Comparison of ENCODE assay signal across 8 cellular contexts in genomic region chr15:74365619-74366445, GRCh38. TPM values are rescaled to one million over a fixed set of nuclear protein-coding genes. Genes with fewer than 3 reads are reported as not detected.
A peak's percentile ranks its signal among the peaks of the same experiment; 100 is the strongest.
DNase-seq lines count a peak whose midpoint lies in the region; ATAC-seq and TF ChIP-seq lines count a peak whose summit lies in the region.

No MANE protein-coding gene starts in this region.

- 81% methylated on average over 65 of the region's 75 CpGs for WGBS in SK-N-SH (ENCODE audit: low lambda C conversion rate)

- no peak for TF ChIP-seq CTCF in CD4-positive, alpha-beta T cell (IDR thresholded peaks at IDR 0.05)
- no peak for TF ChIP-seq CTCF in RWPE2 (IDR thresholded peaks at IDR 0.05; ENCODE audit: poor library complexity, severe bottlenecking)
- TF ChIP-seq CTCF in SK-N-SH (IDR thresholded peaks at IDR 0.05), result no peak
- no peak for TF ChIP-seq CTCF in OCI-LY7 (conservative IDR thresholded peaks at IDR 0.05; ENCODE audit: low read length)

- H3K9me2 ChIP-seq in SK-N-SH, result no peaks in the 10 kb centered on the region
- no peaks in the 10 kb centered on the region for H3K9me2 ChIP-seq in OCI-LY7 (ENCODE audit: insufficient read depth, low read length)

- ATAC-seq in CD4-positive, alpha-beta T cell (ENCODE audit: poor library complexity), result no peak
- peak; percentile 40 for ATAC-seq in RWPE2 (ENCODE audit: low read depth)
- ATAC-seq in naive thymus-derived CD4-positive, alpha-beta T cell, result peak; percentile 52

- no peaks in the 10 kb centered on the region for H3F3A ChIP-seq in SK-N-SH (replicated peaks; ENCODE audit: insufficient read depth)

- H3K4me1 ChIP-seq in RWPE2 (ENCODE audit: insufficient read depth, poor library complexity, severe bottlenecking) (no peaks in the 10 kb centered on the region), SK-N-SH (ENCODE audit: control insufficient read depth in 1 of 2, insufficient read depth in 2 of 2, low read depth in 1 of 2, low read length in 1 of 2) (no peaks in the 10 kb centered on the region), OCI-LY7 (ENCODE audit: insufficient read depth, low read length, poor library complexity, severe bottlenecking) (no peaks in the 10 kb centered on the region)
- H3K4me1 ChIP-seq in naive thymus-derived CD4-positive, alpha-beta T cell (ENCODE audit: control insufficient read depth in 2 of 2, insufficient read depth in 2 of 2, low read length in 2 of 2), result peaks cover 0 to 3% of the 10 kb centered on the region in 2 donors

- POLR2A ChIA-PET in CD4-positive, alpha-beta T cell (lab: Charles Lee), result no interaction called here
- POLR2A ChIA-PET in naive thymus-derived CD4-positive, alpha-beta T cell (lab: Charles Lee), result no interaction called here
- POLR2A ChIA-PET in SK-N-SH (lab: Yijun Ruan, JAX), result no interaction called here
- POLR2A ChIA-PET in OCI-LY7 (lab: Charles Lee), result no interaction called here

- peaks cover 68% of the 10 kb centered on the region for H3K27me3 Mint-ChIP-seq in CD4-positive, alpha-beta T cell
- peaks cover 16 to 83% (median 33%) of the 10 kb centered on the region in 5 donors for H3K27me3 Mint-ChIP-seq in naive thymus-derived CD4-positive, alpha-beta T cell

- no peak overlapping the region for H3K27ac Mint-ChIP-seq in CD4-positive, alpha-beta T cell
- no peak overlapping the region for H3K27ac Mint-ChIP-seq in naive thymus-derived CD4-positive, alpha-beta T cell

- TF ChIP-seq RAD21 in SK-N-SH (IDR thresholded peaks at IDR 0.05; ENCODE audit: low read length), result no peak

- H3K4me2 ChIP-seq in SK-N-SH, result no peak overlapping the region
- H3K4me2 ChIP-seq in OCI-LY7 (ENCODE audit: low read length), result no peak overlapping the region

- intact Hi-C loops in CD4-positive, alpha-beta T cell (cut with DNase I, micrococcal nuclease), result no loop called here
- intact Hi-C loops in naive thymus-derived CD4-positive, alpha-beta T cell (cut with micrococcal nuclease), result no loop called here
- intact Hi-C loops in OCI-LY7 (cut with micrococcal nuclease; ENCODE audit: unreplicated experiment), result no loop called here

- no peaks in the 10 kb centered on the region for H3K9me3 ChIP-seq in CD4-positive, alpha-beta T cell (ENCODE audit: control insufficient read depth, low read length)
- H3K9me3 ChIP-seq in RWPE2 (ENCODE audit: severe bottlenecking) (no peaks in the 10 kb centered on the region), SK-N-SH (no peaks in the 10 kb centered on the region), OCI-LY7 (ENCODE audit: low read length) (no peaks in the 10 kb centered on the region)
- H3K9me3 ChIP-seq in naive thymus-derived CD4-positive, alpha-beta T cell (ENCODE audit: control insufficient read depth in 2 of 3, low read length in 3 of 3), result no peaks in the 10 kb centered on the region

- H3K4me1 Mint-ChIP-seq in CD4-positive, alpha-beta T cell (ENCODE audit: low read depth), result no peaks in the 10 kb centered on the region
- peaks cover 0 to 4% (median 3%) of the 10 kb centered on the region in 7 donors for H3K4me1 Mint-ChIP-seq in naive thymus-derived CD4-positive, alpha-beta T cell

- peak overlapping the region; percentile 8 for H3K4me3 ChIP-seq in RWPE2 (ENCODE audit: severe bottlenecking)
- peak overlapping the region; percentile 39 for H3K4me3 ChIP-seq in naive thymus-derived CD4-positive, alpha-beta T cell (ENCODE audit: low read length)
- H3K4me3 ChIP-seq in SK-N-SH (ENCODE audit: low read depth in 2 of 2, low read length in 1 of 2), result no peak overlapping the region
- no peak overlapping the region for H3K4me3 ChIP-seq in OCI-LY7 (ENCODE audit: low read depth, low read length, poor library complexity, severe bottlenecking)

- H3K9ac ChIP-seq in SK-N-SH, result no peak overlapping the region

- no peak overlapping the region for H3K27ac ChIP-seq in CD4-positive, alpha-beta T cell (ENCODE audit: low read depth, low read length)
- H3K27ac ChIP-seq in RWPE2 (ENCODE audit: poor library complexity, severe bottlenecking) (no peak overlapping the region), SK-N-SH (ENCODE audit: low read depth in 2 of 2, low read length in 1 of 2) (no peak overlapping the region), OCI-LY7 (ENCODE audit: low read depth, low read length, poor library complexity, severe bottlenecking) (no peak overlapping the region)
- no peak overlapping the region for H3K27ac ChIP-seq in naive thymus-derived CD4-positive, alpha-beta T cell (ENCODE audit: low read depth, low read length)

- TF ChIP-seq EP300 in SK-N-SH (IDR thresholded peaks at IDR 0.05; ENCODE audit: borderline replicate concordance in 1 of 2, low read depth in 1 of 2, low read length in 1 of 2), result no peak

- peaks cover 33% of the 10 kb centered on the region for H3K27me3 ChIP-seq in CD4-positive, alpha-beta T cell (ENCODE audit: control insufficient read depth, insufficient read depth, low read length)
- H3K27me3 ChIP-seq in RWPE2 (ENCODE audit: insufficient read depth, poor library complexity, severe bottlenecking), result peaks cover 5% of the 10 kb centered on the region
- H3K27me3 ChIP-seq in naive thymus-derived CD4-positive, alpha-beta T cell (ENCODE audit: control insufficient read depth in 2 of 2, insufficient read depth in 2 of 2, low read length in 2 of 2), result peaks cover 0 to 5% of the 10 kb centered on the region in 2 donors
- H3K27me3 ChIP-seq in SK-N-SH (ENCODE audit: insufficient read depth), result peaks cover 7% of the 10 kb centered on the region; the same call in 1 of the 2 replicates

- H4K20me1 ChIP-seq in SK-N-SH (ENCODE audit: insufficient read depth) (no peaks in the 10 kb centered on the region), OCI-LY7 (ENCODE audit: insufficient read depth, low read length) (no peaks in the 10 kb centered on the region)

- H2AFZ ChIP-seq in SK-N-SH (ENCODE audit: low read depth) (no peak overlapping the region), OCI-LY7 (ENCODE audit: low read length) (no peak overlapping the region)

- H3K4me3 Mint-ChIP-seq in CD4-positive, alpha-beta T cell, result peak overlapping the region; percentile 51
- H3K4me3 Mint-ChIP-seq in naive thymus-derived CD4-positive, alpha-beta T cell, result peak overlapping the region in 9 of 10 donors; percentile 51 to 73 (median 68)

- CTCF ChIA-PET in CD4-positive, alpha-beta T cell (lab: Charles Lee), result no interaction called here
- CTCF ChIA-PET in naive thymus-derived CD4-positive, alpha-beta T cell (lab: Charles Lee), result no interaction called here
- CTCF ChIA-PET in SK-N-SH (lab: Yijun Ruan, JAX), result interaction anchor here (1.3 to 23.8 kb wide), 3 partner anchors 8 to 79 kb away, joined by 3 to 779 read pairs (median 11); partner anchors contain the start of genes SEMA7A and UBL7
- CTCF ChIA-PET in OCI-LY7 (lab: Charles Lee; ENCODE audit: unreplicated experiment), result no interaction called here

- BruUV-seq in OCI-LY7 (replicated peaks; lab: Mats Ljungman, UMichigan), result no TSS peak

- H3K79me2 ChIP-seq in SK-N-SH (ENCODE audit: insufficient read depth) (no peaks in the 10 kb centered on the region), OCI-LY7 (ENCODE audit: insufficient read depth, low read depth, low read length) (no peaks in the 10 kb centered on the region)

- H3K9me3 Mint-ChIP-seq in CD4-positive, alpha-beta T cell, result no peaks in the 10 kb centered on the region
- peaks cover 0 to 3% (median 0%) of the 10 kb centered on the region in 11 donors for H3K9me3 Mint-ChIP-seq in naive thymus-derived CD4-positive, alpha-beta T cell

- H3K36me3 Mint-ChIP-seq in CD4-positive, alpha-beta T cell (ENCODE audit: low read depth), result no peaks in the 10 kb centered on the region
- no peaks in the 10 kb centered on the region for H3K36me3 Mint-ChIP-seq in naive thymus-derived CD4-positive, alpha-beta T cell

- H3K36me3 ChIP-seq in RWPE2 (ENCODE audit: low read depth), result no peaks in the 10 kb centered on the region
- H3K36me3 ChIP-seq in naive thymus-derived CD4-positive, alpha-beta T cell (ENCODE audit: control insufficient read depth in 2 of 3, insufficient read depth in 3 of 3, low read length in 3 of 3), result no peaks in the 10 kb centered on the region
- H3K36me3 ChIP-seq in SK-N-SH (replicated peaks in 1 of 2; ENCODE audit: control insufficient read depth in 1 of 2, insufficient read depth in 2 of 2, low read length in 1 of 2), result no peaks in the 10 kb centered on the region
- no peaks in the 10 kb centered on the region for H3K36me3 ChIP-seq in OCI-LY7 (ENCODE audit: insufficient read depth, low read length)

- DNase-seq in CD4-positive, alpha-beta T cell, result peak in 1 of 10 experiments; percentile 32
- DNase-seq in RWPE2 (ENCODE audit: low spot score) (no peak), fibroblast of gingiva (ENCODE audit: low read depth) (peak; percentile 59), SK-N-SH (no peak), OCI-LY7 (ENCODE audit: low spot score) (no peak), NCI-H510A treated with DMSO at 0.1 percent for 48 hours (lab: John Stamatoyannopoulos, UW) (no peak), NCI-H187 (lab: John Stamatoyannopoulos, UW) (no peak)
- DNase-seq in naive thymus-derived CD4-positive, alpha-beta T cell, result no peak

TF ChIP-seq in SK-N-SH, 30 proteins besides CTCF, POLR2A, EP300 and RAD21:
- TF ChIP-seq RXRA (IDR thresholded peaks at IDR 0.05; ENCODE audit: borderline replicate concordance, low read depth) (no peak), IRF3 (IDR thresholded peaks at IDR 0.05; ENCODE audit: low read depth, low read length) (no peak)

RNA-seq across cellular contexts. Expression of gene CYP11A1, which starts 1.6 kb away (rescaled TPM):
- total RNA-seq in CD4-positive, alpha-beta T cell, result not detected
- total RNA-seq in naive thymus-derived CD4-positive, alpha-beta T cell, result 1 to 10 TPM in 1 of 5 experiments, under 1 TPM in 1, not detected in 3; 0.58 to 1.0 TPM
- not detected for polyA plus RNA-seq in naive thymus-derived CD4-positive, alpha-beta T cell
- 0.08 TPM in 1 of 2 replicates, not detected in the other for polyA plus RNA-seq in SK-N-SH (2012; rRNA removed)
- polyA plus RNA-seq in SK-N-SH (2012; cell fraction: cytosol; rRNA removed), result 0.03 TPM in 1 of 2 replicates, not detected in the other
- not detected in 2 replicates for polyA plus RNA-seq in SK-N-SH (2012; cell fraction: nucleus; rRNA removed)
- not detected in 2 replicates for total RNA-seq in OCI-LY7 (2014; rRNA removed; shearing (Covaris generic))
- not detected in 2 replicates for total RNA-seq in OCI-LY7 (2022)

Comparison
In these comparisons a context has a peak if more than half of its experiments do, and no peak if none do; other contexts are left out.
1. H3K4me3 ChIP-seq: peak in RWPE2 (single experiment) and naive thymus-derived CD4-positive, alpha-beta T cell (single experiment); none in SK-N-SH (0 of 2) and OCI-LY7 (single experiment).